Comparison of ENCODE assay signal across 8 cellular contexts in the genomic region with DNA sequence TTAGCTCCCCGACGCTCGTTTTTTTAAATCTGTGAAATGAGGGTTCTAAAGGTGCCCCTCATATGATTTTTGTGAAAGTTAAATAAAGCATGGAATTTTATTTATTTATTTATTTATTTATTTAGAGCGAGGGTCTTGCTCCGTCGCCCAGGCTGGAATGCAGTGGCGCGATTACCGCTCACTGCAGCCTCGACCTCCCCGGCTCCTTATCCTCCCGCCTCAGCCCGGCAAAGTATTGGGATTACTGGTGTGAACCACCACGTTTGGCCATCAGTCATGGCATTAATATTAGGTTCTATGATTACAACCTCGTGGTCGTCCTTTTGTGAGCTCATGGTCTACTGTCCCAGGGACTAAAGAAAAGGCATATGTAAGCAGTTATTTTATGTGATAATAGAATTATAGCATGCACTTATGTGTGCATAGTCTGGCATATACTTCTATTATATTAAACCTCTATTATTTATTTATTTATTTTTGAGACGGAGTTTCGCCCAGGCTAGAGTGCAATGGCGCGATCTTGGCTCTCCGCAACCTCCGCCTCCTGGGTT. TPM values are rescaled to one million over a fixed set of nuclear protein-coding genes. Genes with fewer than 3 reads are reported as not detected.
A peak's percentile ranks its signal among the peaks of the same experiment; 100 is the strongest.
DNase-seq lines count a peak whose midpoint lies in the region; ATAC-seq and TF ChIP-seq lines count a peak whose summit lies in the region.

No MANE protein-coding gene starts in this region.

- TF ChIP-seq CTCF in GM12864 (IDR thresholded peaks at IDR 0.05; ENCODE audit: low read depth, low read length, missing control alignments) (no peak), epithelial cell of proximal tubule (conservative IDR thresholded peaks at IDR 0.05; ENCODE audit: low read depth, low read length) (no peak), lower leg skin (IDR thresholded peaks at IDR 0.05) (no peak)

- DNase-seq in GM12864 (ENCODE audit: low read depth) (no peak), RPMI7951 (ENCODE audit: low read depth) (peak; percentile 5), epithelial cell of proximal tubule (ENCODE audit: low read depth) (no peak), kidney glomerular epithelial cell (lab: John Stamatoyannopoulos, UW) (no peak), lower leg skin (ENCODE audit: low spot score in 2 of 2) (no peak)

- peak overlapping the region; percentile 95 for H3K27ac ChIP-seq in rectal smooth muscle tissue (ENCODE audit: low read depth, low read length)

- ATAC-seq in HG02938 (IDR thresholded peaks at IDR 0.05; ENCODE audit: unreplicated experiment) (no peak), GM21576 (IDR thresholded peaks at IDR 0.05; ENCODE audit: unreplicated experiment) (no peak)

- peaks cover 8% of the 10 kb centered on the region for H3K4me1 ChIP-seq in rectal smooth muscle tissue (ENCODE audit: control insufficient read depth, insufficient read depth, low read length)

- no peaks in the 10 kb centered on the region for H3K27me3 ChIP-seq in rectal smooth muscle tissue (ENCODE audit: control insufficient read depth, insufficient read depth, low read length)

- no peak for TF ChIP-seq POLR2A in lower leg skin (IDR thresholded peaks at IDR 0.05)

- intact Hi-C loops in lower leg skin (cut with DNase I; ENCODE audit: low total_unique reads): no loop called here

- WGBS in lower leg skin, 2 donors: 83 to 84% methylated on average over 22 of the region's 22 CpGs

- peaks cover 13% of the 10 kb centered on the region for H3K36me3 ChIP-seq in rectal smooth muscle tissue (ENCODE audit: control insufficient read depth, insufficient read depth, low read length)

- H3K9ac ChIP-seq in rectal smooth muscle tissue (ENCODE audit: low read length): no peak overlapping the region

- H3K4me3 ChIP-seq in GM12864 (ENCODE audit: low read depth, low read length) (peak overlapping the region; percentile 67; the same call in 1 of the 2 replicates), epithelial cell of proximal tubule (ENCODE audit: low read depth, low read length) (peak overlapping the region; percentile 89), rectal smooth muscle tissue (ENCODE audit: low read length) (peak overlapping the region; percentile 89), lower leg skin (ENCODE audit: low read depth, poor library complexity, severe bottlenecking) (no peak overlapping the region)

RNA-seq across cellular contexts. Expression of a gene that starts 0.6 kb away (rescaled TPM):
- 16.8 and 17.2 TPM in 2 replicates for total RNA-seq in RPMI7951 (2014; rRNA removed; shearing (Covaris generic))
- total RNA-seq in epithelial cell of proximal tubule: 49.3 and 77.6 TPM in 2 replicates
- total RNA-seq in lower leg skin: 100 to 1,000 TPM in 1 of 4 donors, 10 to 100 TPM in 3; 38.4 to 111 (median 43.5) TPM

RNA-seq across cellular contexts. Expression of a gene that starts 4.8 kb away (rescaled TPM):
- total RNA-seq in RPMI7951 (2014; rRNA removed; shearing (Covaris generic)): 38.1 and 76.0 TPM in 2 replicates
- total RNA-seq in epithelial cell of proximal tubule (67.3 and 87.6 TPM in 2 replicates), lower leg skin (100 to 1,000 TPM in 3 of 4 donors, 10 to 100 TPM in 1; 61.4 to 123 (median 110) TPM)

RNA-seq across cellular contexts. Expression of a gene that starts 45.9 kb away (rescaled TPM):
- not detected in 2 replicates for total RNA-seq in RPMI7951 (2014; rRNA removed; shearing (Covaris generic))
- total RNA-seq in epithelial cell of proximal tubule (1.0 TPM in 1 of 2 replicates, not detected in the other), lower leg skin (1 to 10 TPM in 2 of 4 donors, under 1 TPM in 2; 0.08 to 2.7 (median 1.6) TPM)

RNA-seq across cellular contexts. Expression of a gene that starts 49.5 kb away (rescaled TPM):
- total RNA-seq in RPMI7951 (2014; rRNA removed; shearing (Covaris generic)): not detected in 2 replicates
- total RNA-seq in epithelial cell of proximal tubule (1.5 and 12.1 TPM in 2 replicates), lower leg skin (1 to 10 TPM in 1 of 4 donors, not detected in 3; 1.7 TPM)

RNA-seq across cellular contexts. Expression of a gene that starts 50.6 kb away (rescaled TPM):
- not detected in 2 replicates for total RNA-seq in RPMI7951 (2014; rRNA removed; shearing (Covaris generic))
- total RNA-seq in epithelial cell of proximal tubule: 0.29 TPM in 1 of 2 replicates, not detected in the other
- total RNA-seq in lower leg skin: not detected
